In the genomic region with DNA sequence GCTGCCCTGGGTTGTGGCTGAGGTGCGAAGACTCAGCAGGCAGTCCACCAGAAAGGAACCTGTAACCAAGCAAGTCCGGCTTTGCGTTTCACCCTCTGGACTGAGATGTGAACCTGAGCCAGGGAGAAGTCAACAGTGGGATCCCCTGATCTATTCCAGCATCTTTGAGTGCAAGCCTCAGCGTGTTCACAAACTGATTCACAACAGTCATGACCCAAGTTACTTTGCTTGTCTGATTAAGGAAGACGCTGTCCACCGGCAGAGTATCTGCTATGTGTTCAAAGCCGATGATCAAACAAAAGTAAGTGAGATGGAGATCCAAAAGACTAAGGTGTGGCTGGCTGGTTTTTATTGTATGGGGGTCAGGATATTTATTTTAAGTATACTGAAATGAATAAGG, we compare ENCODE assay signal across 28 cellular contexts. TPM values are rescaled to one million over a fixed set of nuclear protein-coding genes. Genes with fewer than 3 reads are reported as not detected.
DNase-seq lines count a peak whose midpoint lies in the region; ATAC-seq, FAIRE-seq and TF ChIP-seq lines count a peak whose summit lies in the region.
"Had no signal": no experiment of that assay in that cellular context is flagged by ENCODE, and none has a peak within 500 bp of the region (broad histone marks: within the 10 kb centered on the region; RNA-seq: fewer than 3 reads in every experiment).

No MANE protein-coding gene starts in this region.

- H3K14ac ChIP-seq in H1 (ENCODE audit: insufficient read length) = no peak overlapping the region

- CTCF ChIA-PET in H1 (lab: Charles Lee; ENCODE audit: partially characterized antibody) = no interaction called here

- H3K27ac ChIP-seq in BLaER1 = no peak overlapping the region
- no peak overlapping the region for H3K27ac ChIP-seq in H1 (ENCODE audit: low read depth, low read length)
- H3K27ac ChIP-seq in pancreas = peak overlapping the region in 1 of 4 donors; percentile 23
- H3K27ac ChIP-seq in osteoblast (ENCODE audit: low read depth, low read length) = no peak overlapping the region
- H3K27ac ChIP-seq: PC-9, SJCRH30 had no signal

- 93% methylated on average over 7 of the region's 7 CpGs; no CpG with 5 or more reads in 1 of the 2 experiments for WGBS in H1 (ENCODE audit: extremely low coverage in 1 of 2, insufficient coverage in 1 of 2, insufficient read length in 1 of 2, insufficient replicate concordance in 2 of 2, low coverage in 1 of 2, low lambda C conversion rate in 2 of 2, missing lambda C conversion rate in 1 of 2), 2 experiments
- 41 to 43% methylated on average over 7 of the region's 7 CpGs for WGBS in pancreas, 2 donors

- peak overlapping the region; percentile 52; the same call in 1 of the 2 replicates for H2BK12ac ChIP-seq in H1 (ENCODE audit: low read depth, low read length)

- no peaks in the 10 kb centered on the region for H3F3A ChIP-seq in Loucy (ENCODE audit: low read depth)

- ATAC-seq in pancreas = peak; percentile 15 to 46 (median 32)
- no peak for ATAC-seq in GM19023 (IDR thresholded peaks at IDR 0.05; ENCODE audit: unreplicated experiment)
- ATAC-seq: Right ventricle myocardium inferior, SK-N-SH treated with all-trans-retinoic acid at 6 μM for 48 hours had no signal

- H3K56ac ChIP-seq in H1 (replicated peaks; ENCODE audit: insufficient read length, low read depth, low read length) = no peak overlapping the region

- POLR2A ChIA-PET in H1 (lab: Charles Lee; ENCODE audit: partially characterized antibody) = interaction anchor here (1.3 kb wide), 1 partner anchor 76 kb away, joined by 4 read pairs; the partner anchor contains the start of gene PGM2

- peaks cover 65% of the 10 kb centered on the region for H3K36me3 ChIP-seq in BLaER1
- H3K36me3 ChIP-seq in Loucy (ENCODE audit: insufficient read depth, low read length) = peaks cover 11% of the 10 kb centered on the region; the same call in 1 of the 2 replicates
- H3K36me3 ChIP-seq in H1 (ENCODE audit: control insufficient read depth in 2 of 4, insufficient read depth in 4 of 4, low read length in 3 of 4) = no peaks in the 10 kb centered on the region
- no peaks in the 10 kb centered on the region for H3K36me3 ChIP-seq in pancreas
- H3K36me3 ChIP-seq in osteoblast (ENCODE audit: insufficient read depth, low read length) = no peaks in the 10 kb centered on the region
- H3K36me3 ChIP-seq: MG63, SJCRH30 had no signal

- no peak overlapping the region for H2BK15ac ChIP-seq in H1 (ENCODE audit: low read length)

- FAIRE-seq in H1 (lab: Jason Lieb, UNC) (no peak), pancreas (lab: Jason Lieb, UNC) (no peak)
- FAIRE-seq: GM19239 had no signal

- H3K18ac ChIP-seq in H1 (ENCODE audit: extremely low read depth, low read length) = no peak overlapping the region

- no peaks in the 10 kb centered on the region for H3K23me2 ChIP-seq in H1 (ENCODE audit: low read depth, low read length)

- 0 out of 2 replicates have a peak overlapping the region, but pooled peaks have one; percentile 80 for H2BK20ac ChIP-seq in H1 (ENCODE audit: low read length)

- H3K4me2 ChIP-seq in BLaER1 (0 out of 2 replicates have a peak overlapping the region, but pooled peaks have one; percentile 8), Loucy (ENCODE audit: low read depth, low read length, poor library complexity, severe bottlenecking) (peak overlapping the region; percentile 9), H1 (ENCODE audit: insufficient read depth in 1 of 2, low read depth in 2 of 2, low read length in 2 of 2) (no peak overlapping the region), osteoblast (ENCODE audit: insufficient read depth, low read length) (no peak overlapping the region)
- H3K4me2 ChIP-seq: PC-9 had no signal

- TF ChIP-seq POLR2A in H1 (IDR thresholded peaks at IDR 0.05; ENCODE audit: control extremely low read depth in 1 of 2, low read depth in 2 of 2, low read length in 2 of 2) = no peak

- H3K27me3 ChIP-seq in BLaER1 (no peaks in the 10 kb centered on the region), Loucy (ENCODE audit: insufficient read depth, low read length, poor library complexity, severe bottlenecking) (no peaks in the 10 kb centered on the region), H1 (replicated peaks in 1 of 4; ENCODE audit: control insufficient read depth in 3 of 4, extremely low read depth in 1 of 4, insufficient read depth in 3 of 4, low read length in 3 of 4) (no peaks in the 10 kb centered on the region), pancreas (no peaks in the 10 kb centered on the region), osteoblast (ENCODE audit: insufficient read depth, low read length) (peaks cover 4% of the 10 kb centered on the region)

- H3K4me3 ChIP-seq in BLaER1 (no peak overlapping the region), Loucy (ENCODE audit: low read length, poor library complexity, severe bottlenecking) (no peak overlapping the region), H1 (ENCODE audit: extremely low read depth in 1 of 4, insufficient read depth in 2 of 4, low read depth in 3 of 4, low read length in 4 of 4) (no peak overlapping the region), pancreas (peak overlapping the region in 3 of 4 donors; percentile 8 to 31 (median 12)), osteoblast (ENCODE audit: insufficient read depth, low read length) (no peak overlapping the region)
- H3K4me3 ChIP-seq: MG63, PC-9, SJCRH30 had no signal

- H2BK5ac ChIP-seq in H1 (ENCODE audit: low read depth, low read length) = no peak overlapping the region

- no peak for TF ChIP-seq EP300 in H1 (IDR thresholded peaks at IDR 0.05; ENCODE audit: borderline replicate concordance in 1 of 2, low read depth in 2 of 2, low read length in 2 of 2)

- H4K8ac ChIP-seq in H1 (ENCODE audit: extremely low read depth, insufficient read depth, low read length) = no peak overlapping the region

- H3K23ac ChIP-seq in H1 (ENCODE audit: insufficient read length) = no peak overlapping the region

- peaks cover 4% of the 10 kb centered on the region; the same call in 1 of the 2 replicates for H3K9me3 ChIP-seq in BLaER1
- no peaks in the 10 kb centered on the region for H3K9me3 ChIP-seq in Loucy (ENCODE audit: insufficient read depth, low read depth, low read length)
- no peaks in the 10 kb centered on the region for H3K9me3 ChIP-seq in H1 (ENCODE audit: insufficient read depth in 2 of 2, low read depth in 1 of 2, low read length in 1 of 2)
- H3K9me3 ChIP-seq in pancreas = no peaks in the 10 kb centered on the region
- H3K9me3 ChIP-seq in osteoblast (ENCODE audit: low read depth, low read length) = no peaks in the 10 kb centered on the region
- H3K9me3 ChIP-seq: MG63, SJCRH30 had no signal

- TF ChIP-seq RAD21 in H1 (IDR thresholded peaks at IDR 0.05 in 1 of 2, conservative IDR thresholded peaks at IDR 0.05 in 1 of 2; ENCODE audit: low read depth in 2 of 2, low read length in 2 of 2) = no peak

- no peak overlapping the region for H3K4ac ChIP-seq in H1 (replicated peaks; ENCODE audit: insufficient read length, low read depth, low read length)

- no peak for DNase-seq in H1 (ENCODE audit: low read depth in 1 of 2, low spot score in 2 of 2)
- DNase-seq in pancreas = no peak
- no peak for DNase-seq in osteoblast (ENCODE audit: insufficient read length, low spot score, missing footprints)
- DNase-seq in NCI-H1436 treated with DMSO at 0.1 percent for 48 hours (lab: John Stamatoyannopoulos, UW) = no peak
- DNase-seq: CD4-positive, alpha-beta T cell; DMS53; H7; KBM-7; MG63; NCI-H1694; NCI-H2029 treated with DMSO at 0.1 percent for 48 hours; NCI-H526 treated with DMSO at 0.1 percent for 48 hours; PC-9; SJCRH30 had no signal

- TF ChIP-seq CTCF in Loucy (conservative IDR thresholded peaks at IDR 0.05; ENCODE audit: low read length) (no peak), H1 (IDR thresholded peaks at IDR 0.05; ENCODE audit: control extremely low read depth in 1 of 3, insufficient read depth in 1 of 3, low read depth in 1 of 3, low read length in 3 of 3) (no peak), pancreas (IDR thresholded peaks at IDR 0.05) (no peak), osteoblast (IDR thresholded peaks at IDR 0.05; ENCODE audit: extremely low read depth, low read depth, low read length) (no peak)

- no peak overlapping the region for H4K91ac ChIP-seq in H1 (replicated peaks; ENCODE audit: insufficient read length, low read length)

- H2AFZ ChIP-seq in Loucy (ENCODE audit: low read length) = no peak overlapping the region
- H2AFZ ChIP-seq in H1 (ENCODE audit: low read length) = no peak overlapping the region
- H2AFZ ChIP-seq in osteoblast (ENCODE audit: low read length) = no peak overlapping the region
- H2AFZ ChIP-seq: PC-9 had no signal

- H3K4me1 ChIP-seq in BLaER1 (peaks cover 17% of the 10 kb centered on the region), Loucy (ENCODE audit: insufficient read depth, low read length, poor library complexity, severe bottlenecking) (peaks cover 42% of the 10 kb centered on the region), H1 (replicated peaks in 1 of 4; ENCODE audit: control insufficient read depth in 3 of 4, insufficient read depth in 4 of 4, low read length in 3 of 4) (peaks cover 0 to 7% (median 1%) of the 10 kb centered on the region in 4 experiments; a peak in 4 of 7 replicates), pancreas (peaks cover 0 to 3% (median 0%) of the 10 kb centered on the region in 3 donors), osteoblast (ENCODE audit: insufficient read depth, low read length) (no peaks in the 10 kb centered on the region)
- H3K4me1 ChIP-seq: SJCRH30 had no signal

- no peaks in the 10 kb centered on the region for H3K9me2 ChIP-seq in Loucy (replicated peaks; ENCODE audit: low read depth, low read length)

- H3K9ac ChIP-seq in BLaER1 = no peak overlapping the region
- H3K9ac ChIP-seq in Loucy (ENCODE audit: low read depth, low read length, poor library complexity, severe bottlenecking) = no peak overlapping the region
- no peak overlapping the region for H3K9ac ChIP-seq in H1 (replicated peaks in 1 of 4; ENCODE audit: extremely low read depth in 1 of 4, low read depth in 3 of 4, low read length in 3 of 4)

- H4K20me1 ChIP-seq in BLaER1 (peaks cover 18% of the 10 kb centered on the region; the same call in 1 of the 2 replicates), Loucy (ENCODE audit: insufficient read depth, low read length, poor library complexity, severe bottlenecking) (peaks cover 9% of the 10 kb centered on the region), H1 (replicated peaks in 1 of 2; ENCODE audit: control insufficient read depth in 1 of 2, insufficient read depth in 2 of 2, low read length in 2 of 2) (no peaks in the 10 kb centered on the region), osteoblast (ENCODE audit: insufficient read depth, low read length) (no peaks in the 10 kb centered on the region)

- intact Hi-C loops in pancreas (cut with DNase I) = no loop called here

- H2BK120ac ChIP-seq in H1 (replicated peaks; ENCODE audit: low read depth, low read length) = no peak overlapping the region

- peaks cover 52% of the 10 kb centered on the region for H3K79me2 ChIP-seq in Loucy (ENCODE audit: insufficient read depth, low read length)
- H3K79me2 ChIP-seq in H1 (ENCODE audit: control insufficient read depth in 1 of 2, insufficient read depth in 2 of 2, low read length in 2 of 2) = no peaks in the 10 kb centered on the region
- no peaks in the 10 kb centered on the region for H3K79me2 ChIP-seq in osteoblast (ENCODE audit: insufficient read depth, low read length)

- H2AK5ac ChIP-seq in H1 (ENCODE audit: low read depth, low read length) = no peak overlapping the region

- no peaks in the 10 kb centered on the region for H3K79me1 ChIP-seq in H1 (ENCODE audit: low read depth, low read length)

- no peak overlapping the region for H4K5ac ChIP-seq in H1 (ENCODE audit: insufficient read length, low read depth, low read length)

RNA-seq across cellular contexts. Expression of gene TBC1D1, which starts 11.3 kb away (rescaled TPM):
- total RNA-seq in H1 (2021; fragmentation: NEBNext Ultra II Directional; extraction: Animal tissue kit (Norgen Biotek cat#: 25700)) = 147 and 162 TPM in 2 replicates
- polyA plus RNA-seq in H1 (2011; rRNA removed) (96.9 and 101 TPM in 2 replicates), pancreas (10 to 100 TPM; 22.1 to 23.2 TPM)
- 89.9 TPM for polyA plus RNA-seq in H1 (2011; cell fraction: cytosol; rRNA removed)
- polyA plus RNA-seq in H1 (2011; cell fraction: nucleus; rRNA removed) = 105 TPM
- polyA plus RNA-seq in H1 (2012, experiment 1 of 2) = 111 to 141 TPM (median 124 TPM) in 4 replicates
- polyA plus RNA-seq in H1 (2012, experiment 2 of 2) = 33.4 TPM
- 90.6 TPM for polyA plus RNA-seq in H1 (2013, experiment 1 of 2)
- 93.6 TPM for polyA plus RNA-seq in H1 (2013, experiment 2 of 2)
- polyA minus RNA-seq in H1 (2011; rRNA and poly(A)+ RNA removed) = 98.3 and 102 TPM in 2 replicates
- 73.0 TPM for polyA minus RNA-seq in H1 (2011; cell fraction: cytosol; rRNA and poly(A)+ RNA removed)
- 70.9 TPM for polyA minus RNA-seq in H1 (2011; cell fraction: nucleus; rRNA and poly(A)+ RNA removed)
- total RNA-seq in pancreas (10 to 100 TPM; 16.2 to 41.0 (median 28.3) TPM), osteoblast (66.6 and 81.0 TPM in 2 replicates)

RNA-seq across cellular contexts. Expression of gene PTTG2, which starts 58.0 kb away (rescaled TPM):
- total RNA-seq in H1 (2021; fragmentation: NEBNext Ultra II Directional; extraction: Animal tissue kit (Norgen Biotek cat#: 25700)) = not detected in 2 replicates
- polyA plus RNA-seq in H1 (2011; rRNA removed) (not detected in 2 replicates), pancreas (under 1 TPM; 0.30 to 0.38 TPM)
- polyA plus RNA-seq in H1 (2011; cell fraction: cytosol; rRNA removed) = not detected
- not detected for polyA plus RNA-seq in H1 (2011; cell fraction: nucleus; rRNA removed)
- not detected in 4 replicates for polyA plus RNA-seq in H1 (2012, experiment 1 of 2)
- polyA plus RNA-seq in H1 (2012, experiment 2 of 2) = not detected
- not detected for polyA plus RNA-seq in H1 (2013, experiment 1 of 2)
- polyA plus RNA-seq in H1 (2013, experiment 2 of 2) = 0.07 TPM
- polyA minus RNA-seq in H1 (2011; rRNA and poly(A)+ RNA removed) = 0.85 TPM in 1 of 2 replicates, not detected in the other
- polyA minus RNA-seq in H1 (2011; cell fraction: cytosol; rRNA and poly(A)+ RNA removed) = not detected
- 1.4 TPM for polyA minus RNA-seq in H1 (2011; cell fraction: nucleus; rRNA and poly(A)+ RNA removed)
- total RNA-seq in pancreas (under 1 TPM in 5 of 6 donors, not detected in 1; 0.31 to 0.94 (median 0.79) TPM), osteoblast (not detected in 2 replicates)
- total RNA-seq: A172, Daoy, G401, H7, HT1080, LHCN-M2, NCI-H460, RPMI7951, SJCRH30 had no signal
- polyA plus RNA-seq: BJ had no signal

Comparison
In these comparisons a context has a peak if more than half of its experiments do, and no peak if none do; other contexts are left out.
1. H3K4me2 ChIP-seq: peak in BLaER1 (single experiment) and Loucy (single experiment); none in H1 (0 of 2) and osteoblast (single experiment).
2. H3K4me3 ChIP-seq: peak in pancreas (3 of 4); none in BLaER1 (single experiment), Loucy (single experiment), H1 (0 of 4) and osteoblast (single experiment).